Comparison of ENCODE assay signal across 16 cellular contexts in genomic region chr20:34318609-34319443, GRCh38.
"Had no signal": no experiment of that assay in that cellular context is flagged by ENCODE, and none has a peak within 500 bp of the region (broad histone marks: within the 10 kb centered on the region; RNA-seq: fewer than 3 reads in every experiment).

No MANE protein-coding gene starts in this region.

- H3K4me1 Mint-ChIP-seq: natural killer cell had no signal

- H3K9me3 ChIP-seq: body of pancreas, left ventricle myocardium inferior, ovary, sigmoid colon, spleen, thyroid gland had no signal

- H3K36me3 ChIP-seq: left ventricle myocardium inferior, ovary, sigmoid colon, spleen, thyroid gland had no signal

- H3K27ac ChIP-seq: body of pancreas, left ventricle myocardium inferior, ovary, sigmoid colon, spleen, thyroid gland had no signal

- H3K27me3 ChIP-seq: body of pancreas, ovary, sigmoid colon, spleen, thyroid gland had no signal

- H3K4me1 ChIP-seq: body of pancreas, sigmoid colon, spleen, thyroid gland had no signal

- H3K4me3 ChIP-seq: body of pancreas, left ventricle myocardium inferior, ovary, sigmoid colon, spleen, thyroid gland had no signal

- ATAC-seq: activated CD8-positive, alpha-beta T cell treated with anti-CD3 and anti-CD28 coated beads, Interleukin-2, amount 10 ng/mL, durations not matched to agents 7 days and 5 days; body of pancreas; effector memory CD8-positive, alpha-beta T cell; natural killer cell; stimulated activated naive B cell treated with anti-CD40 and anti-IgM and Interleukin-4, amounts not matched to agents 10 μg/mL and 1 μg/mL and 100 μg/mL, for 72 hours had no signal

- H3K4me3 Mint-ChIP-seq: activated CD4-positive, alpha-beta T cell treated with anti-CD3 and anti-CD28 coated beads, Interleukin-2, amount 10 ng/mL, durations not matched to agents 24 days and 14 days; activated CD8-positive, alpha-beta T cell treated with anti-CD3 and anti-CD28 coated beads, Interleukin-2, amount 10 ng/mL, durations not matched to agents 7 days and 5 days; activated naive CD4-positive, alpha-beta T cell treated with anti-CD3 and anti-CD28 coated beads for 36 hours; activated T-cell treated with anti-CD3 and anti-CD28 coated beads, Interleukin-2, amount 50 U/mL, for 24 hours; effector memory CD8-positive, alpha-beta T cell; natural killer cell; stimulated activated naive B cell treated with anti-CD40 and anti-IgM and Interleukin-4, amounts not matched to agents 10 μg/mL and 1 μg/mL and 100 μg/mL, for 72 hours had no signal

- H3K9me3 Mint-ChIP-seq: activated CD4-positive, alpha-beta T cell treated with anti-CD3 and anti-CD28 coated beads, Interleukin-2, amount 10 ng/mL, durations not matched to agents 24 days and 14 days; activated naive CD4-positive, alpha-beta T cell treated with anti-CD3 and anti-CD28 coated beads for 36 hours; activated T-cell treated with anti-CD3 and anti-CD28 coated beads, Interleukin-2, amount 50 U/mL, for 24 hours; activated T-helper 2 cell treated with anti-CD3 and anti-CD28 coated beads, Interferon-gamma antibody, Interleukin-2, Interleukin-4, amounts not matched to agents 10 μg/mL and 5 μg/mL and 100 μg/mL, durations not matched to agents 14 hours and 24 hours and 36 hours; effector memory CD8-positive, alpha-beta T cell; natural killer cell; stimulated activated naive B cell treated with anti-CD40 and anti-IgM and Interleukin-4, amounts not matched to agents 10 μg/mL and 1 μg/mL and 100 μg/mL, for 72 hours had no signal

- H3K27ac Mint-ChIP-seq: activated CD4-positive, alpha-beta T cell treated with anti-CD3 and anti-CD28 coated beads, Interleukin-2, amount 10 ng/mL, durations not matched to agents 24 days and 14 days; activated CD8-positive, alpha-beta T cell treated with anti-CD3 and anti-CD28 coated beads, Interleukin-2, amount 10 ng/mL, durations not matched to agents 7 days and 5 days; activated naive CD4-positive, alpha-beta T cell treated with anti-CD3 and anti-CD28 coated beads for 36 hours; activated T-cell treated with anti-CD3 and anti-CD28 coated beads, Interleukin-2, amount 50 U/mL, for 24 hours; activated T-helper 2 cell treated with anti-CD3 and anti-CD28 coated beads, Interferon-gamma antibody, Interleukin-2, Interleukin-4, amounts not matched to agents 10 μg/mL and 5 μg/mL and 100 μg/mL, durations not matched to agents 14 hours and 24 hours and 36 hours; natural killer cell; stimulated activated naive B cell treated with anti-CD40 and anti-IgM and Interleukin-4, amounts not matched to agents 10 μg/mL and 1 μg/mL and 100 μg/mL, for 72 hours had no signal

- DNase-seq: activated CD4-positive, alpha-beta T cell treated with anti-CD3 and anti-CD28 coated beads, Interleukin-2, amount 10 ng/mL, durations not matched to agents 24 days and 14 days; activated CD8-positive, alpha-beta T cell treated with anti-CD3 and anti-CD28 coated beads, Interleukin-2, amount 10 ng/mL, durations not matched to agents 7 days and 5 days; activated naive CD4-positive, alpha-beta T cell treated with anti-CD3 and anti-CD28 coated beads for 36 hours; activated T-cell treated with anti-CD3 and anti-CD28 coated beads, Interleukin-2, amount 50 U/mL, for 24 hours; body of pancreas; caudate nucleus; effector memory CD8-positive, alpha-beta T cell; kidney; left ventricle myocardium inferior; natural killer cell; ovary; sigmoid colon; spleen; stimulated activated naive B cell treated with anti-CD40 and anti-IgM and Interleukin-4, amounts not matched to agents 10 μg/mL and 1 μg/mL and 100 μg/mL, for 72 hours; thyroid gland had no signal

- H3K36me3 Mint-ChIP-seq: natural killer cell; stimulated activated naive B cell treated with anti-CD40 and anti-IgM and Interleukin-4, amounts not matched to agents 10 μg/mL and 1 μg/mL and 100 μg/mL, for 72 hours had no signal

- H3K27me3 Mint-ChIP-seq: effector memory CD8-positive, alpha-beta T cell had no signal
